ENCODE assay signal across 1 cellular context in the genomic region with DNA sequence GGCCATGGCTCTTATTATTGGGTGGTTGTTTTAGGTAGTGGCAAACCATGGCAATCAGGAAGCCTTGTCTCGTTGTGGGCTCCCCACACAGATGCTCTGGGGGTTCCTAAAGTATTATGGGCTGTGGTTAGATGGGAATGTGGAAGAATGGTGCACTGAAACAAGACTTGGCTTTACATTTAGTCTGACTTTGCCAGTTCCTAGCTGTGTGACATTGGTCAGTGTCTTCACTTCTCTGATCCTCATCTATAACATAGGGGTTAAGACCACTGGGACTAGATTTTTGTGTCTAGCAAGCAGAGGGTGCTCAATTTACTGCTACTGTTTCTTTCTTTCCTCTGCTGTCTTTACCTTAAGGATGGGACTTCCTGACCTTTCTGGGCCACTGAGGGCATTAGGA.
TF ChIP-seq lines count a peak whose summit lies in the region.

No MANE protein-coding gene starts in this region.

TF ChIP-seq in neural cell, 6 proteins besides CTCF, POLR2A, EP300 and RAD21 (continued from another document):
- TF ChIP-seq, protein P1, sequence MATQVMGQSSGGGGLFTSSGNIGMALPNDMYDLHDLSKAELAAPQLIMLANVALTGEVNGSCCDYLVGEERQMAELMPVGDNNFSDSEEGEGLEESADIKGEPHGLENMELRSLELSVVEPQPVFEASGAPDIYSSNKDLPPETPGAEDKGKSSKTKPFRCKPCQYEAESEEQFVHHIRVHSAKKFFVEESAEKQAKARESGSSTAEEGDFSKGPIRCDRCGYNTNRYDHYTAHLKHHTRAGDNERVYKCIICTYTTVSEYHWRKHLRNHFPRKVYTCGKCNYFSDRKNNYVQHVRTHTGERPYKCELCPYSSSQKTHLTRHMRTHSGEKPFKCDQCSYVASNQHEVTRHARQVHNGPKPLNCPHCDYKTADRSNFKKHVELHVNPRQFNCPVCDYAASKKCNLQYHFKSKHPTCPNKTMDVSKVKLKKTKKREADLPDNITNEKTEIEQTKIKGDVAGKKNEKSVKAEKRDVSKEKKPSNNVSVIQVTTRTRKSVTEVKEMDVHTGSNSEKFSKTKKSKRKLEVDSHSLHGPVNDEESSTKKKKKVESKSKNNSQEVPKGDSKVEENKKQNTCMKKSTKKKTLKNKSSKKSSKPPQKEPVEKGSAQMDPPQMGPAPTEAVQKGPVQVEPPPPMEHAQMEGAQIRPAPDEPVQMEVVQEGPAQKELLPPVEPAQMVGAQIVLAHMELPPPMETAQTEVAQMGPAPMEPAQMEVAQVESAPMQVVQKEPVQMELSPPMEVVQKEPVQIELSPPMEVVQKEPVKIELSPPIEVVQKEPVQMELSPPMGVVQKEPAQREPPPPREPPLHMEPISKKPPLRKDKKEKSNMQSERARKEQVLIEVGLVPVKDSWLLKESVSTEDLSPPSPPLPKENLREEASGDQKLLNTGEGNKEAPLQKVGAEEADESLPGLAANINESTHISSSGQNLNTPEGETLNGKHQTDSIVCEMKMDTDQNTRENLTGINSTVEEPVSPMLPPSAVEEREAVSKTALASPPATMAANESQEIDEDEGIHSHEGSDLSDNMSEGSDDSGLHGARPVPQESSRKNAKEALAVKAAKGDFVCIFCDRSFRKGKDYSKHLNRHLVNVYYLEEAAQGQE (IDR thresholded peaks at IDR 0.05; ENCODE audit: borderline replicate concordance), result no peak
- TF ChIP-seq POLR2AphosphoS5 (IDR thresholded peaks at IDR 0.05) (no peak), TAF1 (IDR thresholded peaks at IDR 0.05; ENCODE audit: low read depth) (no peak), EZH2 (IDR thresholded peaks at IDR 0.05; ENCODE audit: borderline replicate concordance, insufficient read depth, low read length, poor library complexity, severe bottlenecking) (no peak)
